In genomic region chr12:6186114-6186827, GRCh38 we compare ENCODE assay signal across 1 cellular context.
TF ChIP-seq lines count a peak whose summit lies in the region.

No MANE protein-coding gene starts in this region.

TF ChIP-seq in IMR-90, 13 proteins besides CTCF, POLR2A, EP300 and RAD21:
- TF ChIP-seq SMC3 (IDR thresholded peaks at IDR 0.05; ENCODE audit: low read depth, low read length) (no peak), RCOR1 (IDR thresholded peaks at IDR 0.05; ENCODE audit: insufficient replicate concordance, low read length) (no peak), MAFK (IDR thresholded peaks at IDR 0.05; ENCODE audit: low read depth, low read length) (no peak), USF2 (IDR thresholded peaks at IDR 0.05; ENCODE audit: low read depth, low read length) (no peak), FOS (IDR thresholded peaks at IDR 0.05; ENCODE audit: low read depth, low read length) (no peak), BHLHE40 (IDR thresholded peaks at IDR 0.05; ENCODE audit: low read depth, low read length) (no peak), CHD1 (IDR thresholded peaks at IDR 0.05; ENCODE audit: low read depth, low read length) (no peak), MXI1 (IDR thresholded peaks at IDR 0.05; ENCODE audit: borderline replicate concordance, low read depth, low read length) (no peak), CEBPB (IDR thresholded peaks at IDR 0.05; ENCODE audit: low read depth, low read length) (no peak), NFE2L2 (IDR thresholded peaks at IDR 0.05; ENCODE audit: low read depth, low read length) (no peak), MAZ (IDR thresholded peaks at IDR 0.05; ENCODE audit: borderline replicate concordance, low read depth, low read length) (no peak), RFX5 (IDR thresholded peaks at IDR 0.05; ENCODE audit: low read depth, low read length) (no peak), ELK1 (IDR thresholded peaks at IDR 0.05; ENCODE audit: borderline replicate concordance, low read depth, low read length) (no peak)
